Comparison of ENCODE assay signal across 8 cellular contexts in genomic region chr4:119455734-119456133, GRCh38.
DNase-seq lines count a peak whose midpoint lies in the region; ATAC-seq, FAIRE-seq and TF ChIP-seq lines count a peak whose summit lies in the region.
"Not testable (repeated sequence)": the region's sequence is repeated elsewhere in the genome, so short reads cannot be mapped to it uniquely, and the experiment has no call there.

No MANE protein-coding gene starts in this region.

- in situ Hi-C loops in HAP-1 (cut with MboI; ENCODE audit: low sequenced_read_pairs) = not testable (repeated sequence)

- not testable (repeated sequence) for H3K27me3 Mint-ChIP-seq in activated CD4-positive, alpha-beta T cell treated with anti-CD3 and anti-CD28 coated beads, Interleukin-2, amount 10 ng/mL, durations not matched to agents 7 days and 5 days; mesothelial cell of epicardium (ENCODE audit: low read depth)

- peak overlapping the region; percentile 31 for H3K4me3 ChIP-seq in BJ (ENCODE audit: low read depth, low read length)
- peak overlapping the region; percentile 90 for H3K4me3 ChIP-seq in HAP-1
- H3K4me3 ChIP-seq in bronchial epithelial cell (ENCODE audit: low read depth, low read length) = peak overlapping the region; percentile 12
- H3K4me3 ChIP-seq in gastroesophageal sphincter = peak overlapping the region in 1 of 2 donors; percentile 76
- peak overlapping the region in 2 of 3 donors; percentile 32 to 54 for H3K4me3 ChIP-seq in skeletal muscle tissue (ENCODE audit: low read length in 3 of 3)

- 43 to 79% methylated on average over 11 to 15 of the region's 18 CpGs for WGBS in gastroesophageal sphincter (ENCODE audit: low coverage in 1 of 2), 2 donors

- H3K4me1 Mint-ChIP-seq in activated CD4-positive, alpha-beta T cell treated with anti-CD3 and anti-CD28 coated beads, Interleukin-2, amount 10 ng/mL, durations not matched to agents 7 days and 5 days = peaks cover 16% of the 10 kb centered on the region
- not testable (repeated sequence) for H3K4me1 Mint-ChIP-seq in mesothelial cell of epicardium

- H3K27me3 ChIP-seq in BJ (ENCODE audit: control insufficient read depth, insufficient read depth, low read length); HAP-1 (ENCODE audit: low read depth); bronchial epithelial cell (ENCODE audit: control insufficient read depth, insufficient read depth, low read length); gastroesophageal sphincter; skeletal muscle tissue (ENCODE audit: control insufficient read depth in 3 of 3, insufficient read depth in 3 of 3, low read length in 3 of 3): not testable (repeated sequence)

- not testable (repeated sequence) for DNase-seq in BJ (ENCODE audit: low read depth); activated CD4-positive, alpha-beta T cell treated with anti-CD3 and anti-CD28 coated beads, Interleukin-2, amount 10 ng/mL, durations not matched to agents 7 days and 5 days; mesothelial cell of epicardium (ENCODE audit: low spot score in 2 of 2, unreplicated experiment in 2 of 2)
- DNase-seq in HAP-1 (ENCODE audit: low spot score in 2 of 2) (peak; percentile 75 to 79), NCI-H82 treated with DMSO at 0.1 percent for 48 hours (lab: John Stamatoyannopoulos, UW; ENCODE audit: unreplicated experiment) (peak; percentile 15), bronchial epithelial cell (ENCODE audit: low read depth) (peak; percentile 15)

- FAIRE-seq in bronchial epithelial cell (lab: Jason Lieb, UNC) = not testable (repeated sequence)

- ATAC-seq in gastroesophageal sphincter = not testable (repeated sequence)

- H3K36me3 ChIP-seq in BJ (ENCODE audit: control insufficient read depth, insufficient read depth, low read length); bronchial epithelial cell (ENCODE audit: control insufficient read depth, insufficient read depth, low read length); gastroesophageal sphincter; skeletal muscle tissue (ENCODE audit: control insufficient read depth in 3 of 3, insufficient read depth in 3 of 3, low read length in 3 of 3): not testable (repeated sequence)
- peaks cover 14% of the 10 kb centered on the region for H3K36me3 ChIP-seq in HAP-1 (replicated peaks)

- not testable (repeated sequence) for TF ChIP-seq CTCF in BJ (IDR thresholded peaks at IDR 0.05; ENCODE audit: insufficient read depth, low read depth, low read length); bronchial epithelial cell (IDR thresholded peaks at IDR 0.05; ENCODE audit: insufficient read depth, low read length, severe bottlenecking); gastroesophageal sphincter (IDR thresholded peaks at IDR 0.05); mesothelial cell of epicardium (IDR thresholded peaks at IDR 0.05; ENCODE audit: unreplicated experiment)

- CTCF ChIA-PET in BJ (lab: Yijun Ruan, JAX) = interaction anchor here (0.6 kb wide), 1 partner anchor 371 kb away, joined by 3 read pairs; no protein-coding TSS in a partner anchor
- CTCF ChIA-PET in activated CD4-positive, alpha-beta T cell treated with anti-CD3 and anti-CD28 coated beads, Interleukin-2, amount 10 ng/mL, durations not matched to agents 7 days and 5 days (lab: Charles Lee) = not testable (repeated sequence)

- H3K27ac ChIP-seq in gastroesophageal sphincter = peak overlapping the region in 3 of 4 donors; percentile 93 to 94 (median 94)
- H3K27ac ChIP-seq in skeletal muscle tissue (ENCODE audit: low read depth, low read length) = not testable (repeated sequence)

- H3K27ac Mint-ChIP-seq in activated CD4-positive, alpha-beta T cell treated with anti-CD3 and anti-CD28 coated beads, Interleukin-2, amount 10 ng/mL, durations not matched to agents 7 days and 5 days = peak overlapping the region; percentile 99
- H3K27ac Mint-ChIP-seq in mesothelial cell of epicardium = not testable (repeated sequence)

- H3K4me1 ChIP-seq in HAP-1; skeletal muscle tissue (ENCODE audit: control insufficient read depth in 3 of 3, insufficient read depth in 3 of 3, low read length in 3 of 3): not testable (repeated sequence)
- peaks cover 0 to 15% (median 0%) of the 10 kb centered on the region in 3 donors for H3K4me1 ChIP-seq in gastroesophageal sphincter

- POLR2A ChIA-PET in BJ (lab: Charles Lee); activated CD4-positive, alpha-beta T cell treated with anti-CD3 and anti-CD28 coated beads, Interleukin-2, amount 10 ng/mL, durations not matched to agents 7 days and 5 days (lab: Charles Lee): not testable (repeated sequence)

- TF ChIP-seq POLR2A in gastroesophageal sphincter (IDR thresholded peaks at IDR 0.05) = not testable (repeated sequence)

- not testable (repeated sequence) for H3K36me3 Mint-ChIP-seq in activated CD4-positive, alpha-beta T cell treated with anti-CD3 and anti-CD28 coated beads, Interleukin-2, amount 10 ng/mL, durations not matched to agents 7 days and 5 days (ENCODE audit: low read depth); mesothelial cell of epicardium

- not testable (repeated sequence) for H3K9me3 Mint-ChIP-seq in activated CD4-positive, alpha-beta T cell treated with anti-CD3 and anti-CD28 coated beads, Interleukin-2, amount 10 ng/mL, durations not matched to agents 7 days and 5 days; mesothelial cell of epicardium

- not testable (repeated sequence) for H3K9me3 ChIP-seq in HAP-1; gastroesophageal sphincter; skeletal muscle tissue (ENCODE audit: control insufficient read depth in 3 of 3, low read length in 3 of 3)

- H3K9ac ChIP-seq in skeletal muscle tissue (ENCODE audit: low read depth in 1 of 3, low read length in 3 of 3) = not testable (repeated sequence)

- TF ChIP-seq EP300 in gastroesophageal sphincter (IDR thresholded peaks at IDR 0.05) = not testable (repeated sequence)

- H3K4me3 Mint-ChIP-seq in activated CD4-positive, alpha-beta T cell treated with anti-CD3 and anti-CD28 coated beads, Interleukin-2, amount 10 ng/mL, durations not matched to agents 7 days and 5 days = peak overlapping the region; percentile 90
- H3K4me3 Mint-ChIP-seq in mesothelial cell of epicardium = peak overlapping the region; percentile 86
